In genomic region chr3:43090238-43090637, GRCh38 we compare ENCODE assay signal across 16 cellular contexts. TPM values are rescaled to one million over a fixed set of nuclear protein-coding genes. Genes with fewer than 3 reads are reported as not detected.
DNase-seq lines count a peak whose midpoint lies in the region; ATAC-seq, FAIRE-seq and TF ChIP-seq lines count a peak whose summit lies in the region.
"Had no signal": no experiment of that assay in that cellular context is flagged by ENCODE, and none has a peak within 500 bp of the region (broad histone marks: within the 10 kb centered on the region; RNA-seq: fewer than 3 reads in every experiment).

No MANE protein-coding gene starts in this region.

- no peak for ATAC-seq in A549
- no peak for ATAC-seq in K562
- ATAC-seq: GM12878, GM23338 had no signal

- no peak overlapping the region for H3K9ac ChIP-seq in K562 (ENCODE audit: insufficient read depth in 1 of 2, low read depth in 2 of 2, low read length in 2 of 2)

- H3K4me3 Mint-ChIP-seq in activated T-helper 1 cell treated with anti-CD3 and anti-CD28 coated beads, Interleukin-12 subunit alpha, Interleukin-12 subunit beta, Interleukin-2, Interleukin-4 antibody, amounts not matched to agents 30 ng/mL and 10 ng/mL and 1 ng/mL, durations not matched to agents 14 hours and 24 hours and 36 hours: no peak overlapping the region
- H3K4me3 Mint-ChIP-seq: B cell; CD4-positive, alpha-beta T cell; GM23338 had no signal

- intact Hi-C loops in K562 (cut with micrococcal nuclease) (no loop called here), esophagus muscularis mucosa (cut with DNase I) (no loop called here)
- intact Hi-C loops in activated T-helper 1 cell treated with anti-CD3 and anti-CD28 coated beads, Interleukin-12 subunit alpha, Interleukin-12 subunit beta, Interleukin-2, Interleukin-4 antibody, amounts not matched to agents 30 ng/mL and 10 ng/mL and 1 ng/mL, durations not matched to agents 14 hours and 24 hours and 36 hours (cut with micrococcal nuclease): no loop called here

- no peaks in the 10 kb centered on the region for H3K79me2 ChIP-seq in K562 (ENCODE audit: control insufficient read depth, insufficient read depth, low read length)

- no peak for TF ChIP-seq CTCF in A549 (IDR thresholded peaks at IDR 0.05)
- TF ChIP-seq CTCF in K562 (IDR thresholded peaks at IDR 0.05 in 2 of 3, conservative IDR thresholded peaks at IDR 0.05 in 1 of 3; ENCODE audit: insufficient read depth in 2 of 3, low read depth in 1 of 3, low read length in 3 of 3): no peak
- no peak for TF ChIP-seq CTCF in esophagus muscularis mucosa (IDR thresholded peaks at IDR 0.05)

- TF ChIP-seq RAD21 in A549 (conservative IDR thresholded peaks at IDR 0.05 in 1 of 2, IDR thresholded peaks at IDR 0.05 in 1 of 2) (no peak), K562 (CRISPR knock-in tag; conservative IDR thresholded peaks at IDR 0.05 in 1 of 2, IDR thresholded peaks at IDR 0.05 in 1 of 2) (no peak)

- H3K9me3 Mint-ChIP-seq in activated T-helper 1 cell treated with anti-CD3 and anti-CD28 coated beads, Interleukin-12 subunit alpha, Interleukin-12 subunit beta, Interleukin-2, Interleukin-4 antibody, amounts not matched to agents 30 ng/mL and 10 ng/mL and 1 ng/mL, durations not matched to agents 14 hours and 24 hours and 36 hours: peaks cover 5% of the 10 kb centered on the region
- H3K9me3 Mint-ChIP-seq: CD4-positive, alpha-beta T cell; GM23338 had no signal

- H3K9me1 ChIP-seq in K562 (ENCODE audit: control insufficient read depth, insufficient read depth, low read length): no peaks in the 10 kb centered on the region

- H4K20me1 ChIP-seq in K562 (replicated peaks; ENCODE audit: control insufficient read depth, insufficient read depth, low read length): peaks cover 19% of the 10 kb centered on the region

- no TSS peak for BruUV-seq in K562 (replicated peaks; lab: Mats Ljungman, UMichigan)

- POLR2A ChIA-PET in A549 (lab: Yijun Ruan, JAX) (no interaction called here), K562 (lab: Yijun Ruan, JAX) (interaction anchor here (0.6 to 3.0 kb wide), 2 partner anchors 13 to 108 kb away, joined by 3 to 10 read pairs; no protein-coding TSS in a partner anchor)

- H3K27me3 ChIP-seq in K562 (ENCODE audit: control insufficient read depth in 2 of 2, insufficient read depth in 2 of 2, low read length in 2 of 2) (peaks cover 0 to 5% of the 10 kb centered on the region in 2 experiments; a peak in 1 of 5 replicates), esophagus muscularis mucosa (no peaks in the 10 kb centered on the region)

- WGBS in A549 (ENCODE audit: missing lambda C conversion rate): 62% methylated on average over 3 of the region's 3 CpGs
- WGBS in K562 (ENCODE audit: insufficient coverage, low coverage, missing lambda C conversion rate): 12% methylated on average over 3 of the region's 3 CpGs
- WGBS in esophagus muscularis mucosa: 92% methylated on average over 3 of the region's 3 CpGs

- H3K4me2 ChIP-seq in A549 (no peak overlapping the region), K562 (ENCODE audit: insufficient read depth, low read length) (no peak overlapping the region)
- H3K4me2 ChIP-seq: GM23338 had no signal

- no peak for TF ChIP-seq POLR2A in A549 (IDR thresholded peaks at IDR 0.05; ENCODE audit: low read length)
- no peak for TF ChIP-seq POLR2A in K562 (conservative IDR thresholded peaks at IDR 0.05)
- no peak for TF ChIP-seq POLR2A in esophagus muscularis mucosa (IDR thresholded peaks at IDR 0.05; ENCODE audit: low read depth)

- FAIRE-seq in A549 (lab: Jason Lieb, UNC) (no peak), K562 (lab: Jason Lieb, UNC) (no peak)
- FAIRE-seq: GM12878 had no signal

- no peak overlapping the region for H3K27ac Mint-ChIP-seq in activated T-helper 1 cell treated with anti-CD3 and anti-CD28 coated beads, Interleukin-12 subunit alpha, Interleukin-12 subunit beta, Interleukin-2, Interleukin-4 antibody, amounts not matched to agents 30 ng/mL and 10 ng/mL and 1 ng/mL, durations not matched to agents 14 hours and 24 hours and 36 hours
- H3K27ac Mint-ChIP-seq: B cell; CD4-positive, alpha-beta T cell; GM23338 had no signal

- peaks cover 2% of the 10 kb centered on the region for H3K27me3 Mint-ChIP-seq in activated T-helper 1 cell treated with anti-CD3 and anti-CD28 coated beads, Interleukin-12 subunit alpha, Interleukin-12 subunit beta, Interleukin-2, Interleukin-4 antibody, amounts not matched to agents 30 ng/mL and 10 ng/mL and 1 ng/mL, durations not matched to agents 14 hours and 24 hours and 36 hours (ENCODE audit: insufficient read depth)
- H3K27me3 Mint-ChIP-seq: B cell; CD4-positive, alpha-beta T cell had no signal

- no peak overlapping the region for H2AFZ ChIP-seq in K562 (ENCODE audit: low read depth, low read length)
- H2AFZ ChIP-seq: GM23338 had no signal

- no peak for DNase-seq in A549 (ENCODE audit: low read depth in 1 of 2, low spot score in 1 of 2)
- DNase-seq in K562 (ENCODE audit: extremely low read depth in 1 of 4, low spot score in 3 of 4): no peak
- no peak for DNase-seq in esophagus muscularis mucosa (ENCODE audit: extremely low spot score)
- no peak for DNase-seq in activated T-helper 1 cell treated with anti-CD3 and anti-CD28 coated beads, Interleukin-12 subunit alpha, Interleukin-12 subunit beta, Interleukin-2, Interleukin-4 antibody, amounts not matched to agents 30 ng/mL and 10 ng/mL and 1 ng/mL, durations not matched to agents 14 hours and 24 hours and 36 hours (ENCODE audit: low spot score)
- DNase-seq in SHP77 (lab: John Stamatoyannopoulos, UW): no peak
- DNase-seq in NCI-H446 treated with DMSO at 0.1 percent for 48 hours (lab: John Stamatoyannopoulos, UW): no peak
- DNase-seq: 8988T; ACHN; Calu3; CD4-positive, alpha-beta T cell; DMS79; H7 had no signal

- in situ Hi-C loops in K562 (cut with MboI): no loop called here

- H3K27ac ChIP-seq in A549 (no peak overlapping the region), K562 (ENCODE audit: extremely low read depth, low read depth, low read length) (no peak overlapping the region), esophagus muscularis mucosa (replicated peaks in 1 of 4) (peak overlapping the region; percentile 38 to 65 (median 57)), temporal lobe (ENCODE audit: low read depth, low read length) (peak overlapping the region; percentile 38)

- H3K36me3 Mint-ChIP-seq in activated T-helper 1 cell treated with anti-CD3 and anti-CD28 coated beads, Interleukin-12 subunit alpha, Interleukin-12 subunit beta, Interleukin-2, Interleukin-4 antibody, amounts not matched to agents 30 ng/mL and 10 ng/mL and 1 ng/mL, durations not matched to agents 14 hours and 24 hours and 36 hours (ENCODE audit: low read depth): no peaks in the 10 kb centered on the region

- H3K4me3 ChIP-seq in A549 (no peak overlapping the region), K562 (no peak overlapping the region), esophagus muscularis mucosa (no peak overlapping the region)
- H3K4me3 ChIP-seq: GM12878, GM23338 had no signal

- H3K9me3 ChIP-seq in A549 (no peaks in the 10 kb centered on the region), K562 (replicated peaks; ENCODE audit: control insufficient read depth, insufficient read depth, low read depth, low read length) (no peaks in the 10 kb centered on the region), esophagus muscularis mucosa (no peaks in the 10 kb centered on the region)

- H3K4me1 Mint-ChIP-seq in activated T-helper 1 cell treated with anti-CD3 and anti-CD28 coated beads, Interleukin-12 subunit alpha, Interleukin-12 subunit beta, Interleukin-2, Interleukin-4 antibody, amounts not matched to agents 30 ng/mL and 10 ng/mL and 1 ng/mL, durations not matched to agents 14 hours and 24 hours and 36 hours (ENCODE audit: low read depth): peaks cover 7% of the 10 kb centered on the region

- TF ChIP-seq EP300 in A549 (IDR thresholded peaks at IDR 0.05): no peak
- TF ChIP-seq EP300 in K562 (IDR thresholded peaks at IDR 0.05; ENCODE audit: low read length): no peak
- TF ChIP-seq EP300 in esophagus muscularis mucosa (IDR thresholded peaks at IDR 0.05): no peak

- H3K36me3 ChIP-seq in K562 (ENCODE audit: control insufficient read depth, insufficient read depth, low read length) (no peaks in the 10 kb centered on the region), esophagus muscularis mucosa (peaks cover 0 to 1% (median 0%) of the 10 kb centered on the region in 4 donors)

- H3K4me1 ChIP-seq in A549 (no peaks in the 10 kb centered on the region), K562 (replicated peaks in 1 of 2; ENCODE audit: control insufficient read depth in 2 of 2, insufficient read depth in 2 of 2, low read length in 2 of 2) (peaks cover 0 to 10% of the 10 kb centered on the region in 2 experiments; a peak in 3 of 5 replicates), esophagus muscularis mucosa (peaks cover 20 to 55% (median 40%) of the 10 kb centered on the region in 4 donors)

- CTCF ChIA-PET in A549 (lab: Yijun Ruan, JAX) (interaction anchor here (1.3 kb wide), 1 partner anchor 129 kb away, joined by 4 read pairs; no protein-coding TSS in a partner anchor), K562 (lab: Yijun Ruan, JAX; ENCODE audit: low intra/inter-chr PET ratio) (no interaction called here)

RNA-seq across cellular contexts. Expression of gene POMGNT2, which starts 15.6 kb away (rescaled TPM):
- polyA plus RNA-seq in A549 (2011; rRNA removed): 7.9 and 9.7 TPM in 2 replicates
- polyA plus RNA-seq in A549 (2012; cell fraction: cytosol; rRNA removed): 15.8 and 20.3 TPM in 2 replicates
- polyA plus RNA-seq in A549 (2012; cell fraction: nucleus; rRNA removed): 14.3 and 20.3 TPM in 2 replicates
- polyA plus RNA-seq in A549 (2017; fragmentation: RNase III; extraction: RNeasy Plus Mini Kit Qiagen cat#74134 plus additional on column Dnase treatment): 8.7 to 10.1 TPM (median 9.6 TPM) in 3 replicates
- 7.7 and 9.0 TPM in 2 replicates for polyA minus RNA-seq in A549 (2011; rRNA and poly(A)+ RNA removed)
- total RNA-seq in K562 (2011; cell fraction: chromatin; rRNA removed; ENCODE audit: low replicate concordance): 5.8 and 16.8 TPM in 2 replicates
- 17.5 and 24.3 TPM in 2 replicates for total RNA-seq in K562 (2011; cell fraction: nucleolus; rRNA removed)
- 15.8 and 20.2 TPM in 2 replicates for total RNA-seq in K562 (2011; cell fraction: nucleoplasm; rRNA removed)
- total RNA-seq in K562 (2014; rRNA removed): 14.1 and 16.0 TPM in 2 replicates
- 4.5 and 5.8 TPM in 2 replicates for total RNA-seq in K562 (2014; rRNA removed; fragmentation: Illumina TruSeq; extraction: Trizol)
- total RNA-seq in K562 (2015; rRNA removed; fragmentation: Illumina TruSeq; extraction: Trizol): 9.8 and 10.8 TPM in 2 replicates
- 13.1 and 13.3 TPM in 2 replicates for total RNA-seq in K562 (2021)
- polyA plus RNA-seq in K562 (2011; rRNA removed): 12.1 and 16.9 TPM in 2 replicates
- polyA plus RNA-seq in K562 (2011; cell fraction: cytosol; rRNA removed): 20.8 and 35.7 TPM in 2 replicates
- 10.2 and 14.5 TPM in 2 replicates for polyA plus RNA-seq in K562 (2011; cell fraction: nucleus; rRNA removed)
- polyA plus RNA-seq in K562 (2012): 12.2 and 18.6 TPM in 2 replicates
- polyA plus RNA-seq in K562 (2014; fragmentation: Illumina TruSeq; extraction: Trizol): 10.3 and 13.5 TPM in 2 replicates
- 1 to 10 TPM in 1 of 2 experiments, under 1 TPM in 1; 0.65 to 1.1 TPM for polyA plus RNA-seq in K562 (2014; fragmentation: Nextera tagmentation; extraction: Ambion mirVana)
- 11.9 and 13.9 TPM in 2 replicates for polyA plus RNA-seq in K562 (2014; rRNA removed)
- 7.0 and 10.0 TPM in 2 replicates for polyA minus RNA-seq in K562 (2011; rRNA and poly(A)+ RNA removed)
- 9.9 and 10.3 TPM in 2 replicates for polyA minus RNA-seq in K562 (2011; cell fraction: cytosol; rRNA and poly(A)+ RNA removed)
- 3.1 and 5.0 TPM in 2 replicates for polyA minus RNA-seq in K562 (2011; cell fraction: nucleus; rRNA and poly(A)+ RNA removed)
- total RNA-seq in esophagus muscularis mucosa: 10 to 100 TPM; 22.4 to 39.6 (median 31.1) TPM
- total RNA-seq in temporal lobe: 12.3 TPM
- total RNA-seq in activated T-helper 1 cell treated with anti-CD3 and anti-CD28 coated beads, Interleukin-12 subunit alpha, Interleukin-12 subunit beta, Interleukin-2, Interleukin-4 antibody, amounts not matched to agents 30 ng/mL and 10 ng/mL and 1 ng/mL, durations not matched to agents 14 hours and 24 hours and 36 hours: 8.3 and 9.8 TPM in 2 replicates

Comparison
In these comparisons a context has a peak if more than half of its experiments do, and no peak if none do; other contexts are left out.
1. H3K27ac ChIP-seq: peak in esophagus muscularis mucosa (4 of 4) and temporal lobe (single experiment); none in A549 (0 of 2) and K562 (single experiment).
2. Of the 35 proteins assayed by ChIP-seq in both K562 and A549: peak only in K562: none; only in A549: MAFK; in both: none; in neither: 34.